9 cellular contexts compared by ENCODE assay signal in genomic region chrX:88881536-88881935, GRCh38.
"Had no signal": no experiment of that assay in that cellular context is flagged by ENCODE, and none has a peak within 500 bp of the region (broad histone marks: within the 10 kb centered on the region; RNA-seq: fewer than 3 reads in every experiment).

No MANE protein-coding gene starts in this region.

- H3K4me2 ChIP-seq: KMS-11 had no signal

- DNase-seq: IMR-90, KBM-7, KG1 had no signal

- H3K4me3 ChIP-seq: K562 had no signal

- H3K27me3 Mint-ChIP-seq: IgD-negative memory B cell had no signal

- H3K4me1 Mint-ChIP-seq: IgD-negative memory B cell had no signal

- H3K9ac ChIP-seq: KMS-11 had no signal

- FAIRE-seq: HepG2, HTR-8/SVneo, K562 had no signal

- H3K27ac Mint-ChIP-seq: IgD-negative memory B cell had no signal

- H3K27ac ChIP-seq: HL-60, KMS-11 had no signal

- H3K36me3 Mint-ChIP-seq: IgD-negative memory B cell had no signal

- ATAC-seq: HepG2, K562 had no signal

- H3K4me3 Mint-ChIP-seq: IgD-negative memory B cell had no signal
